ENCODE assay signal across 1 cellular context in the genomic region with DNA sequence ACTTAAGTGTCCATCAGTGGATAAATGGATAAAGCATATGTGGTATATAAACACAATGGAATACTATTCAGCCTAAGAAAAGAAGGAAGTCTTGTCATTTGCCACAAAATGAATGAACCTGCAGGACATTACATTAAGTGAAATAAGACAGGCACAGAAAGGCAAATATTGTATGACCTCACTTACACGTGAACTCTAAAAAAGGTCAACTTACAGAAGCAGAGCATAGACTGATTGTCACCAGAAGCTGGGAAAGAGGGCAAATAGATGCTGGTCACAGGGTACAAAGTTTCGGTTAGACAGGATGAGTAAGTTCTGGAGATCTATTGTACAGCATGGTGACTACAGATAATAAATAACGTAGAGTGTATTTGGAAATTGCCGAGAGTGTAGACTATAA.
TF ChIP-seq lines count a peak whose summit lies in the region.

No MANE protein-coding gene starts in this region.

TF ChIP-seq in HepG2, 621 proteins besides CTCF, POLR2A, EP300 and RAD21 (continued from another document and continues in another):
- TF ChIP-seq, protein P1, sequence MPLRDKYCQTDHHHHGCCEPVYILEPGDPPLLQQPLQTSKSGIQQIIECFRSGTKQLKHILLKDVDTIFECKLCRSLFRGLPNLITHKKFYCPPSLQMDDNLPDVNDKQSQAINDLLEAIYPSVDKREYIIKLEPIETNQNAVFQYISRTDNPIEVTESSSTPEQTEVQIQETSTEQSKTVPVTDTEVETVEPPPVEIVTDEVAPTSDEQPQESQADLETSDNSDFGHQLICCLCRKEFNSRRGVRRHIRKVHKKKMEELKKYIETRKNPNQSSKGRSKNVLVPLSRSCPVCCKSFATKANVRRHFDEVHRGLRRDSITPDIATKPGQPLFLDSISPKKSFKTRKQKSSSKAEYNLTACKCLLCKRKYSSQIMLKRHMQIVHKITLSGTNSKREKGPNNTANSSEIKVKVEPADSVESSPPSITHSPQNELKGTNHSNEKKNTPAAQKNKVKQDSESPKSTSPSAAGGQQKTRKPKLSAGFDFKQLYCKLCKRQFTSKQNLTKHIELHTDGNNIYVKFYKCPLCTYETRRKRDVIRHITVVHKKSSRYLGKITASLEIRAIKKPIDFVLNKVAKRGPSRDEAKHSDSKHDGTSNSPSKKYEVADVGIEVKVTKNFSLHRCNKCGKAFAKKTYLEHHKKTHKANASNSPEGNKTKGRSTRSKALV (CRISPR knock-in tag; IDR thresholded peaks at IDR 0.05): no peak
- TF ChIP-seq SNAPC2 (CRISPR knock-in tag; IDR thresholded peaks at IDR 0.05): no peak
- TF ChIP-seq MTF1 (CRISPR knock-in tag; IDR thresholded peaks at IDR 0.05): no peak
- TF ChIP-seq TBP (CRISPR knock-in tag; IDR thresholded peaks at IDR 0.05): no peak
- no peak for TF ChIP-seq ZFP41 (CRISPR knock-in tag; IDR thresholded peaks at IDR 0.05; ENCODE audit: borderline replicate concordance)
- TF ChIP-seq, protein P2, sequence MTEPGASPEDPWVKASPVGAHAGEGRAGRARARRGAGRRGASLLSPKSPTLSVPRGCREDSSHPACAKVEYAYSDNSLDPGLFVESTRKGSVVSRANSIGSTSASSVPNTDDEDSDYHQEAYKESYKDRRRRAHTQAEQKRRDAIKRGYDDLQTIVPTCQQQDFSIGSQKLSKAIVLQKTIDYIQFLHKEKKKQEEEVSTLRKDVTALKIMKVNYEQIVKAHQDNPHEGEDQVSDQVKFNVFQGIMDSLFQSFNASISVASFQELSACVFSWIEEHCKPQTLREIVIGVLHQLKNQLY (CRISPR knock-in tag; IDR thresholded peaks at IDR 0.05): peak; percentile 76
- no peak for TF ChIP-seq FOXK1 (CRISPR knock-in tag; IDR thresholded peaks at IDR 0.05; ENCODE audit: borderline replicate concordance, low read depth)
- TF ChIP-seq ZNF772 (CRISPR knock-in tag; IDR thresholded peaks at IDR 0.05): no peak
- peak; percentile 70 for TF ChIP-seq FOSL2 (CRISPR knock-in tag; IDR thresholded peaks at IDR 0.05)
- TF ChIP-seq, protein P3, sequence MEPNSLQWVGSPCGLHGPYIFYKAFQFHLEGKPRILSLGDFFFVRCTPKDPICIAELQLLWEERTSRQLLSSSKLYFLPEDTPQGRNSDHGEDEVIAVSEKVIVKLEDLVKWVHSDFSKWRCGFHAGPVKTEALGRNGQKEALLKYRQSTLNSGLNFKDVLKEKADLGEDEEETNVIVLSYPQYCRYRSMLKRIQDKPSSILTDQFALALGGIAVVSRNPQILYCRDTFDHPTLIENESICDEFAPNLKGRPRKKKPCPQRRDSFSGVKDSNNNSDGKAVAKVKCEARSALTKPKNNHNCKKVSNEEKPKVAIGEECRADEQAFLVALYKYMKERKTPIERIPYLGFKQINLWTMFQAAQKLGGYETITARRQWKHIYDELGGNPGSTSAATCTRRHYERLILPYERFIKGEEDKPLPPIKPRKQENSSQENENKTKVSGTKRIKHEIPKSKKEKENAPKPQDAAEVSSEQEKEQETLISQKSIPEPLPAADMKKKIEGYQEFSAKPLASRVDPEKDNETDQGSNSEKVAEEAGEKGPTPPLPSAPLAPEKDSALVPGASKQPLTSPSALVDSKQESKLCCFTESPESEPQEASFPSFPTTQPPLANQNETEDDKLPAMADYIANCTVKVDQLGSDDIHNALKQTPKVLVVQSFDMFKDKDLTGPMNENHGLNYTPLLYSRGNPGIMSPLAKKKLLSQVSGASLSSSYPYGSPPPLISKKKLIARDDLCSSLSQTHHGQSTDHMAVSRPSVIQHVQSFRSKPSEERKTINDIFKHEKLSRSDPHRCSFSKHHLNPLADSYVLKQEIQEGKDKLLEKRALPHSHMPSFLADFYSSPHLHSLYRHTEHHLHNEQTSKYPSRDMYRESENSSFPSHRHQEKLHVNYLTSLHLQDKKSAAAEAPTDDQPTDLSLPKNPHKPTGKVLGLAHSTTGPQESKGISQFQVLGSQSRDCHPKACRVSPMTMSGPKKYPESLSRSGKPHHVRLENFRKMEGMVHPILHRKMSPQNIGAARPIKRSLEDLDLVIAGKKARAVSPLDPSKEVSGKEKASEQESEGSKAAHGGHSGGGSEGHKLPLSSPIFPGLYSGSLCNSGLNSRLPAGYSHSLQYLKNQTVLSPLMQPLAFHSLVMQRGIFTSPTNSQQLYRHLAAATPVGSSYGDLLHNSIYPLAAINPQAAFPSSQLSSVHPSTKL (CRISPR knock-in tag; IDR thresholded peaks at IDR 0.05): peak; percentile 87
- TF ChIP-seq JDP2 (CRISPR knock-in tag; IDR thresholded peaks at IDR 0.05; ENCODE audit: borderline replicate concordance): no peak
- no peak for TF ChIP-seq RARG (CRISPR knock-in tag; IDR thresholded peaks at IDR 0.05; ENCODE audit: low read depth)
- no peak for TF ChIP-seq MED8 (CRISPR knock-in tag; IDR thresholded peaks at IDR 0.05; ENCODE audit: insufficient replicate concordance)
- TF ChIP-seq, protein P4, sequence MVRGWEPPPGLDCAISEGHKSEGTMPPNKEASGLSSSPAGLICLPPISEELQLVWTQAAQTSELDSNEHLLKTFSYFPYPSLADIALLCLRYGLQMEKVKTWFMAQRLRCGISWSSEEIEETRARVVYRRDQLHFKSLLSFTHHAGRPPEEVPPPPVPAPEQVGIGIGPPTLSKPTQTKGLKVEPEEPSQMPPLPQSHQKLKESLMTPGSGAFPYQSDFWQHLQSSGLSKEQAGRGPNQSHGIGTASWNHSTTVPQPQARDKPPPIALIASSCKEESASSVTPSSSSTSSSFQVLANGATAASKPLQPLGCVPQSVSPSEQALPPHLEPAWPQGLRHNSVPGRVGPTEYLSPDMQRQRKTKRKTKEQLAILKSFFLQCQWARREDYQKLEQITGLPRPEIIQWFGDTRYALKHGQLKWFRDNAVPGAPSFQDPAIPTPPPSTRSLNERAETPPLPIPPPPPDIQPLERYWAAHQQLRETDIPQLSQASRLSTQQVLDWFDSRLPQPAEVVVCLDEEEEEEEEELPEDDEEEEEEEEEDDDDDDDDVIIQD (CRISPR knock-in tag; IDR thresholded peaks at IDR 0.05; ENCODE audit: low read depth): peak; percentile 92; the same call in 1 of the 2 replicates
- no peak for TF ChIP-seq ARNTL (CRISPR knock-in tag; IDR thresholded peaks at IDR 0.05)
- no peak for TF ChIP-seq XBP1 (CRISPR knock-in tag; IDR thresholded peaks at IDR 0.05)
- TF ChIP-seq ZNF275 (CRISPR knock-in tag; IDR thresholded peaks at IDR 0.05; ENCODE audit: borderline replicate concordance): no peak
- no peak for TF ChIP-seq IRF2 (CRISPR knock-in tag; IDR thresholded peaks at IDR 0.05)
- no peak for TF ChIP-seq NFRKB (IDR thresholded peaks at IDR 0.05)
- peak; percentile 65; the same call in 1 of the 2 replicates for TF ChIP-seq HMG20A (CRISPR knock-in tag; IDR thresholded peaks at IDR 0.05; ENCODE audit: borderline replicate concordance)
- peak; percentile 52; the same call in 1 of the 2 replicates for TF ChIP-seq RCOR2 (CRISPR knock-in tag; IDR thresholded peaks at IDR 0.05)
- TF ChIP-seq ZNF317 (CRISPR knock-in tag; IDR thresholded peaks at IDR 0.05): peak; percentile 67; the same call in 1 of the 2 replicates
- TF ChIP-seq HDAC2 (CRISPR knock-in tag; IDR thresholded peaks at IDR 0.05): peak; percentile 68
- peak; percentile 29 for TF ChIP-seq SKI (IDR thresholded peaks at IDR 0.05; ENCODE audit: partially characterized antibody)
- TF ChIP-seq ZNF629 (CRISPR knock-in tag; conservative IDR thresholded peaks at IDR 0.05): peak; percentile 47; the same call in 1 of the 2 replicates
- no peak for TF ChIP-seq LCORL (IDR thresholded peaks at IDR 0.05)
- TF ChIP-seq LCORL (CRISPR knock-in tag; IDR thresholded peaks at IDR 0.05): 0 out of 2 replicates have a peak, but pooled peaks have one; percentile 21
- 0 out of 2 replicates have a peak, but pooled peaks have one; percentile 12 for TF ChIP-seq TCF7 (IDR thresholded peaks at IDR 0.05; ENCODE audit: low read depth)
- no peak for TF ChIP-seq TGIF2 (CRISPR knock-in tag; IDR thresholded peaks at IDR 0.05)
- TF ChIP-seq ZNF572 (CRISPR knock-in tag; IDR thresholded peaks at IDR 0.05): no peak
- TF ChIP-seq ZBTB20 (CRISPR knock-in tag; IDR thresholded peaks at IDR 0.05; ENCODE audit: borderline replicate concordance, low read depth): peak; percentile 54; the same call in 1 of the 2 replicates
- no peak for TF ChIP-seq ZNF24 (IDR thresholded peaks at IDR 0.05)
- peak; percentile 73 for TF ChIP-seq ATF7 (IDR thresholded peaks at IDR 0.05)
- TF ChIP-seq ATF7 (CRISPR knock-in tag; IDR thresholded peaks at IDR 0.05): no peak
- no peak for TF ChIP-seq YEATS4 (CRISPR knock-in tag; IDR thresholded peaks at IDR 0.05; ENCODE audit: borderline replicate concordance)
- peak; percentile 76 for TF ChIP-seq SOX5 (CRISPR knock-in tag; IDR thresholded peaks at IDR 0.05; ENCODE audit: borderline replicate concordance)
- peak; percentile 75 for TF ChIP-seq ZBTB21 (CRISPR knock-in tag; IDR thresholded peaks at IDR 0.05)
- TF ChIP-seq GZF1 (CRISPR knock-in tag; IDR thresholded peaks at IDR 0.05): no peak
- no peak for TF ChIP-seq FOXA1 (IDR thresholded peaks at IDR 0.05)
- peak; percentile 57 for TF ChIP-seq FOXA1 (CRISPR knock-in tag; IDR thresholded peaks at IDR 0.05)
- peak; percentile 87 for TF ChIP-seq ZNF12 (CRISPR knock-in tag; IDR thresholded peaks at IDR 0.05)
- no peak for TF ChIP-seq ZBTB7B (CRISPR knock-in tag; IDR thresholded peaks at IDR 0.05)
- TF ChIP-seq KAT8 (CRISPR knock-in tag; IDR thresholded peaks at IDR 0.05): peak; percentile 41
- peak; percentile 36 for TF ChIP-seq CEBPG (CRISPR knock-in tag; IDR thresholded peaks at IDR 0.05)
- no peak for TF ChIP-seq HCFC1 (IDR thresholded peaks at IDR 0.05; ENCODE audit: low read depth, low read length)
- TF ChIP-seq TEAD3 (CRISPR knock-in tag; optimal IDR thresholded peaks at IDR 0.05; ENCODE audit: borderline replicate concordance): no peak
- peak; percentile 95 for TF ChIP-seq RARA (CRISPR knock-in tag; IDR thresholded peaks at IDR 0.05)
- peak; percentile 65 for TF ChIP-seq FOXP4 (CRISPR knock-in tag; IDR thresholded peaks at IDR 0.05)
- TF ChIP-seq BHLHE40 (IDR thresholded peaks at IDR 0.05; ENCODE audit: low read length): peak; percentile 70
- no peak for TF ChIP-seq SOX13 (IDR thresholded peaks at IDR 0.05)
- TF ChIP-seq SOX13 (CRISPR knock-in tag; conservative IDR thresholded peaks at IDR 0.05 in 1 of 2, IDR thresholded peaks at IDR 0.05 in 1 of 2): peak in 1 of 2 experiments; percentile 75; a peak in 2 of 4 replicates
- TF ChIP-seq MIXL1 (CRISPR knock-in tag; IDR thresholded peaks at IDR 0.05): peak; percentile 69; the same call in 1 of the 2 replicates
- TF ChIP-seq SIX4 (CRISPR knock-in tag; IDR thresholded peaks at IDR 0.05): no peak
- no peak for TF ChIP-seq SPEN (CRISPR knock-in tag; IDR thresholded peaks at IDR 0.05; ENCODE audit: low read depth)
- no peak for TF ChIP-seq ZMAT3 (CRISPR knock-in tag; conservative IDR thresholded peaks at IDR 0.05)
- peak; percentile 57; the same call in 1 of the 2 replicates for TF ChIP-seq JUND (CRISPR knock-in tag; IDR thresholded peaks at IDR 0.05)
- peak; percentile 90 for TF ChIP-seq RXRB (CRISPR knock-in tag; IDR thresholded peaks at IDR 0.05; ENCODE audit: borderline replicate concordance)
- TF ChIP-seq KMT2B (CRISPR knock-in tag; IDR thresholded peaks at IDR 0.05): no peak
- TF ChIP-seq ESRRA (CRISPR knock-in tag; IDR thresholded peaks at IDR 0.05; ENCODE audit: low read depth): 0 out of 2 replicates have a peak, but pooled peaks have one; percentile 40
- TF ChIP-seq, protein P5, sequence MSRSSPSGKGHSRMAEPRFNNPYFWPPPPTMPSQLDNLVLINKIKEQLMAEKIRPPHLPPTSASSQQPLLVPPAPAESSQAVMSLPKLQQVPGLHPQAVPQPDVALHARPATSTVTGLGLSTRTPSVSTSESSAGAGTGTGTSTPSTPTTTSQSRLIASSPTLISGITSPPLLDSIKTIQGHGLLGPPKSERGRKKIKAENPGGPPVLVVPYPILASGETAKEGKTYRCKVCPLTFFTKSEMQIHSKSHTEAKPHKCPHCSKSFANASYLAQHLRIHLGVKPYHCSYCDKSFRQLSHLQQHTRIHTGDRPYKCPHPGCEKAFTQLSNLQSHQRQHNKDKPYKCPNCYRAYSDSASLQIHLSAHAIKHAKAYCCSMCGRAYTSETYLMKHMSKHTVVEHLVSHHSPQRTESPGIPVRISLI (CRISPR knock-in tag; IDR thresholded peaks at IDR 0.05; ENCODE audit: borderline replicate concordance): no peak
- TF ChIP-seq KDM3A (CRISPR knock-in tag; IDR thresholded peaks at IDR 0.05; ENCODE audit: low read depth): no peak
